ENCODE assay signal across 16 cellular contexts in genomic region chr5:96218653-96219052, GRCh38.
DNase-seq lines count a peak whose midpoint lies in the region; ATAC-seq and TF ChIP-seq lines count a peak whose summit lies in the region.
"Had no signal": no experiment of that assay in that cellular context is flagged by ENCODE, and none has a peak within 500 bp of the region (broad histone marks: within the 10 kb centered on the region; RNA-seq: fewer than 3 reads in every experiment).

No MANE protein-coding gene starts in this region.

- H3K4me1 ChIP-seq in GM23248 (ENCODE audit: insufficient read depth) (peaks cover 41% of the 10 kb centered on the region), mesenchymal stem cell (ENCODE audit: control insufficient read depth, insufficient read depth, low read depth, low read length) (peaks cover 3% of the 10 kb centered on the region), esophagus squamous epithelium (peaks cover 0 to 16% (median 4%) of the 10 kb centered on the region in 3 donors), tibial nerve (no peaks in the 10 kb centered on the region)
- H3K4me1 ChIP-seq: BLaER1, Caco-2 had no signal

- WGBS in GM23248 (ENCODE audit: low coverage in 1 of 2, low lambda C conversion rate in 2 of 2, missing lambda C conversion rate in 2 of 2), 2 experiments = 84 to 88% methylated on average over 3 of the region's 3 CpGs
- 95% methylated on average over 3 of the region's 3 CpGs for WGBS in mesenchymal stem cell
- WGBS in esophagus squamous epithelium, 2 donors = 72 to 90% methylated on average over 3 of the region's 3 CpGs
- 67 to 72% methylated on average over 3 of the region's 3 CpGs for WGBS in tibial nerve, 2 donors

- peaks cover 37% of the 10 kb centered on the region for H3F3A ChIP-seq in GM23248 (ENCODE audit: insufficient read depth)

- no peak overlapping the region for H3K4ac ChIP-seq in mesenchymal stem cell (ENCODE audit: low read depth in 1 of 2, low read length in 2 of 2)

- H3K27ac Mint-ChIP-seq in HFFc6 = peak overlapping the region; percentile 99
- peak overlapping the region; percentile 96 for H3K27ac Mint-ChIP-seq in activated T-helper 17 cell treated with anti-CD3 and anti-CD28 coated beads, Interleukin-2, amount 50 U/mL, for 72 hours
- H3K27ac Mint-ChIP-seq: CD8-positive, alpha-beta memory T cell had no signal

- no peak overlapping the region for H3K4me3 ChIP-seq in GM23248
- H3K4me3 ChIP-seq in mesenchymal stem cell (ENCODE audit: insufficient read depth in 1 of 2, low read depth in 1 of 2, low read length in 2 of 2) = no peak overlapping the region
- no peak overlapping the region for H3K4me3 ChIP-seq in esophagus squamous epithelium
- no peak overlapping the region for H3K4me3 ChIP-seq in tibial nerve
- H3K4me3 ChIP-seq: BLaER1 had no signal

- H3K9me3 ChIP-seq in GM23248 (ENCODE audit: low read depth) (no peaks in the 10 kb centered on the region), mesenchymal stem cell (ENCODE audit: control insufficient read depth, low read length) (no peaks in the 10 kb centered on the region), esophagus squamous epithelium (no peaks in the 10 kb centered on the region), tibial nerve (no peaks in the 10 kb centered on the region)
- H3K9me3 ChIP-seq: BLaER1, Caco-2 had no signal

- no peak overlapping the region for H2BK5ac ChIP-seq in mesenchymal stem cell (ENCODE audit: low read depth, low read length, poor library complexity, severe bottlenecking)

- peak overlapping the region; percentile 93 for H2AK5ac ChIP-seq in mesenchymal stem cell (ENCODE audit: low read length, severe bottlenecking)

- H3K27me3 Mint-ChIP-seq in HFFc6 (ENCODE audit: insufficient read depth) = peaks cover 2% of the 10 kb centered on the region; the same call in 1 of the 2 replicates
- peaks cover 3% of the 10 kb centered on the region for H3K27me3 Mint-ChIP-seq in activated T-helper 17 cell treated with anti-CD3 and anti-CD28 coated beads, Interleukin-2, amount 50 U/mL, for 72 hours

- no peak overlapping the region for H3K23ac ChIP-seq in mesenchymal stem cell (ENCODE audit: low read length in 2 of 2)

- H4K8ac ChIP-seq in mesenchymal stem cell (ENCODE audit: low read length) = peak overlapping the region; percentile 84

- H3K14ac ChIP-seq in mesenchymal stem cell (ENCODE audit: low read length in 2 of 2) = no peak overlapping the region

- peaks cover 13% of the 10 kb centered on the region for H3K36me3 Mint-ChIP-seq in HFFc6 (ENCODE audit: low read depth)
- H3K36me3 Mint-ChIP-seq in activated T-helper 17 cell treated with anti-CD3 and anti-CD28 coated beads, Interleukin-2, amount 50 U/mL, for 72 hours (ENCODE audit: low read depth) = no peaks in the 10 kb centered on the region
- H3K36me3 Mint-ChIP-seq: CD8-positive, alpha-beta memory T cell had no signal

- no peaks in the 10 kb centered on the region for H3K9me3 Mint-ChIP-seq in HFFc6
- H3K9me3 Mint-ChIP-seq in activated T-helper 17 cell treated with anti-CD3 and anti-CD28 coated beads, Interleukin-2, amount 50 U/mL, for 72 hours = peaks cover 3% of the 10 kb centered on the region

- H3K4me2 ChIP-seq in GM23248 (ENCODE audit: unreplicated experiment) (no peak overlapping the region), mesenchymal stem cell (ENCODE audit: low read length, poor library complexity, severe bottlenecking) (no peak overlapping the region)
- H3K4me2 ChIP-seq: BLaER1 had no signal

- peaks cover 25% of the 10 kb centered on the region for H3K79me2 ChIP-seq in GM23248 (ENCODE audit: insufficient read depth)

- H4K91ac ChIP-seq in mesenchymal stem cell (ENCODE audit: low read length) = no peak overlapping the region

- H3K79me1 ChIP-seq in mesenchymal stem cell (replicated peaks; ENCODE audit: low read length, poor library complexity, severe bottlenecking) = no peaks in the 10 kb centered on the region

- no peak for ATAC-seq in activated T-helper 17 cell treated with anti-CD3 and anti-CD28 coated beads, Interleukin-2, amount 50 U/mL, for 72 hours (replicated peaks)
- ATAC-seq: HepG2 had no signal

- DNase-seq in GM23248 (no peak), HFFc6 (no peak), mesenchymal stem cell (no peak), esophagus squamous epithelium (lab: John Stamatoyannopoulos, UW) (no peak), tibial nerve (ENCODE audit: low spot score in 2 of 2) (no peak)
- DNase-seq in stimulated activated CD4-positive, alpha-beta T cell treated with anti-CD3 and anti-CD28 coated beads, Interleukin-4, amount 100 ng/mL, for 4 hours = no peak
- DNase-seq: 8988T; AML-193; Caco-2; CD8-positive, alpha-beta memory T cell; DND-41; GDM1; H9 had no signal

- H3K9me2 ChIP-seq in GM23248 (ENCODE audit: insufficient read depth) = no peaks in the 10 kb centered on the region; the same call in 1 of the 2 replicates

- H2BK120ac ChIP-seq in mesenchymal stem cell (ENCODE audit: low read depth, low read length) = no peak overlapping the region

- H2BK15ac ChIP-seq in mesenchymal stem cell (ENCODE audit: low read depth, poor library complexity, severe bottlenecking) = no peak overlapping the region

- no peaks in the 10 kb centered on the region for H4K20me1 ChIP-seq in GM23248 (ENCODE audit: insufficient read depth)
- H4K20me1 ChIP-seq: BLaER1 had no signal

- H3K36me3 ChIP-seq in GM23248 (ENCODE audit: low read depth) = no peaks in the 10 kb centered on the region
- H3K36me3 ChIP-seq in mesenchymal stem cell (ENCODE audit: control insufficient read depth in 1 of 2, insufficient read depth in 2 of 2, low read depth in 1 of 2, low read length in 2 of 2) = no peaks in the 10 kb centered on the region
- no peaks in the 10 kb centered on the region for H3K36me3 ChIP-seq in esophagus squamous epithelium
- no peaks in the 10 kb centered on the region for H3K36me3 ChIP-seq in tibial nerve
- H3K36me3 ChIP-seq: BLaER1 had no signal

- H3K27ac ChIP-seq in GM23248 (peak overlapping the region; percentile 98), mesenchymal stem cell (ENCODE audit: low read length, poor library complexity, severe bottlenecking) (no peak overlapping the region), esophagus squamous epithelium (no peak overlapping the region), tibial nerve (no peak overlapping the region)
- H3K27ac ChIP-seq: BLaER1 had no signal

- intact Hi-C loops in esophagus squamous epithelium (cut with DNase I) = no loop called here

- TF ChIP-seq CTCF in HFFc6 (IDR thresholded peaks at IDR 0.05) (no peak), esophagus squamous epithelium (IDR thresholded peaks at IDR 0.05) (no peak), tibial nerve (IDR thresholded peaks at IDR 0.05) (no peak)

- in situ Hi-C loops in GM23248 (cut with MboI) = no loop called here

- TF ChIP-seq POLR2A in esophagus squamous epithelium (IDR thresholded peaks at IDR 0.05) = no peak
- TF ChIP-seq POLR2A in tibial nerve (IDR thresholded peaks at IDR 0.05) = no peak

- H3K4me3 Mint-ChIP-seq in HFFc6 = no peak overlapping the region
- H3K4me3 Mint-ChIP-seq in activated T-helper 17 cell treated with anti-CD3 and anti-CD28 coated beads, Interleukin-2, amount 50 U/mL, for 72 hours = no peak overlapping the region
- H3K4me3 Mint-ChIP-seq: CD8-positive, alpha-beta memory T cell; H9 had no signal

- TF ChIP-seq EP300 in tibial nerve (IDR thresholded peaks at IDR 0.05) = no peak

- no peak overlapping the region for H2AFZ ChIP-seq in GM23248
- H2AFZ ChIP-seq in mesenchymal stem cell (ENCODE audit: low read depth, low read length) = no peak overlapping the region

- no peak overlapping the region for H3K18ac ChIP-seq in mesenchymal stem cell (ENCODE audit: low read depth in 1 of 2, low read length in 2 of 2)

- no peak overlapping the region for H3K9ac ChIP-seq in GM23248
- H3K9ac ChIP-seq in mesenchymal stem cell (ENCODE audit: low read length) = no peak overlapping the region
- H3K9ac ChIP-seq: BLaER1 had no signal

- H2BK12ac ChIP-seq in mesenchymal stem cell (ENCODE audit: low read length in 2 of 2) = no peak overlapping the region

- peaks cover 67% of the 10 kb centered on the region for H3K4me1 Mint-ChIP-seq in HFFc6 (ENCODE audit: low read depth)
- peaks cover 12% of the 10 kb centered on the region for H3K4me1 Mint-ChIP-seq in activated T-helper 17 cell treated with anti-CD3 and anti-CD28 coated beads, Interleukin-2, amount 50 U/mL, for 72 hours
- H3K4me1 Mint-ChIP-seq: CD8-positive, alpha-beta memory T cell had no signal

- no peaks in the 10 kb centered on the region for H3K27me3 ChIP-seq in GM23248 (replicated peaks; ENCODE audit: insufficient read depth)
- no peaks in the 10 kb centered on the region for H3K27me3 ChIP-seq in mesenchymal stem cell (ENCODE audit: control insufficient read depth in 1 of 2, insufficient read depth in 1 of 2, low read length in 2 of 2)
- H3K27me3 ChIP-seq in esophagus squamous epithelium = no peaks in the 10 kb centered on the region
- no peaks in the 10 kb centered on the region for H3K27me3 ChIP-seq in tibial nerve
- H3K27me3 ChIP-seq: BLaER1 had no signal
